Comparison of ENCODE assay signal across 25 cellular contexts in the genomic region with DNA sequence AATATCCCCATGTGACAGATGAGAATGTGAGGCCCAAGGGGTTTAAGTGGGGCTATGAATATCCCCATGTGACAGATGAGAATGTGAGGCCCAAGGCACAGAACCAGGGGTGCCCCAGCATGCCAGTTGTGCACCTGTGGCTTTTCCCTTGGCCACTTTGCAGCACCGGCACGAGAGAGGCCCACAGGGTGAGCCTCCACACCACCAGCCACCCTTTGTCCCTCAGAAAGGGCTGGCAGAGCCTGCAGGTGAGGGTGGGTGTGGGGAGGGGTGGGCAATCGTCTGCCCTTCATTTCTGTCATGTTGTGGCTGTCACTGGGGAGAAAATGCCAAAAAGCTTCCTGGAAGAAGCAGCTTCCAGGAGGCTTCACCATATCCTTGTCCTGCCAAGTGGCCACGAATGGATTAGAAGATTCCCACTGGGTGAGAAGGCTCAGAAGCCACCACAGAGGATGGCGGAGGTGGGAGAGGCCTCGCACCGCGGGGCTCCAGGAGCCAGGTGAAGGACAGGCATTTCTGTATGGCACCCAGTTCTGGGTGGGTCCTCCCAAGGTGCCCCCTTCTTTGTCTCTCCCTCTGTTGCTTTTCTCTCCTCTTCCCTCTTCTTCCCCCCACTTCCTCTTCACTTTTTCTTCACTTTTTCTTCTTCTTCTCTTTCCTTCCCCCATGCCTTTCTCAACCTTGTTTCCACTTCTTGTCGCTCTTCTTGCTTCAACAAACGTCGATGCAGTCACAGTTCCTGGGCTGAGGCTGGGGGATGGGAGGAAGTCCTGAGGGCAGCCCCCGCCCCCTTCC. TPM values are rescaled to one million over a fixed set of nuclear protein-coding genes. Genes with fewer than 3 reads are reported as not detected.
A peak's percentile ranks its signal among the peaks of the same experiment; 100 is the strongest.
DNase-seq lines count a peak whose midpoint lies in the region; ATAC-seq, FAIRE-seq and TF ChIP-seq lines count a peak whose summit lies in the region.
"Had no signal": no experiment of that assay in that cellular context is flagged by ENCODE, and none has a peak within 500 bp of the region (broad histone marks: within the 10 kb centered on the region; RNA-seq: fewer than 3 reads in every experiment).

No MANE protein-coding gene starts in this region.

- H3K14ac ChIP-seq in H1 (ENCODE audit: insufficient read length) (no peak overlapping the region), neuronal stem cell (ENCODE audit: low read length) (no peak overlapping the region)

- no peak for TF ChIP-seq EP300 in H1 (IDR thresholded peaks at IDR 0.05; ENCODE audit: borderline replicate concordance in 1 of 2, low read depth in 2 of 2, low read length in 2 of 2)

- H3K18ac ChIP-seq in H1 (ENCODE audit: extremely low read depth, low read length) (peak overlapping the region; percentile 19; the same call in 1 of the 2 replicates), neuronal stem cell (ENCODE audit: low read length) (peak overlapping the region; percentile 49)

- H3K4me1 Mint-ChIP-seq in natural killer cell treated with Interleukin-12 subunit alpha and Interleukin-12 subunit beta and Interleukin-15 and Interleukin-18, amount 100 ng/mL, for 72 hours (ENCODE audit: low read depth in 2 of 2), result no peaks in the 10 kb centered on the region
- no peaks in the 10 kb centered on the region for H3K4me1 Mint-ChIP-seq in natural killer cell
- H3K4me1 Mint-ChIP-seq: activated CD4-positive, alpha-beta T cell treated with anti-CD3 and anti-CD28 coated beads, Interleukin-2, amount 10 ng/mL, durations not matched to agents 24 days and 14 days had no signal

- no peak overlapping the region for H2BK15ac ChIP-seq in H1 (ENCODE audit: low read length)
- H2BK15ac ChIP-seq in neuronal stem cell (ENCODE audit: low read length), result no peak overlapping the region

- CTCF ChIA-PET in H1 (lab: Charles Lee; ENCODE audit: partially characterized antibody), result interaction anchor here (1.3 to 2.5 kb wide), 8 partner anchors 8 to 112 kb away, joined by 4 to 15 read pairs (median 6); a partner anchor contains a TSS

- H3K23me2 ChIP-seq in H1 (ENCODE audit: low read depth, low read length), result peaks cover 13% of the 10 kb centered on the region; the same call in 1 of the 2 replicates

- H3K79me1 ChIP-seq in H1 (ENCODE audit: low read depth, low read length) (no peaks in the 10 kb centered on the region), neuronal stem cell (ENCODE audit: low read depth, low read length) (peaks cover 3% of the 10 kb centered on the region)

- no peak for ATAC-seq in natural killer cell treated with Interleukin-12 subunit alpha and Interleukin-12 subunit beta and Interleukin-15 and Interleukin-18, amount 100 ng/mL, for 72 hours
- ATAC-seq in natural killer cell (no peak), GM18505 (IDR thresholded peaks at IDR 0.05; ENCODE audit: unreplicated experiment) (no peak), GM19467 (IDR thresholded peaks at IDR 0.05; ENCODE audit: unreplicated experiment) (no peak)

- no peak for TF ChIP-seq POLR2A in H1 (IDR thresholded peaks at IDR 0.05; ENCODE audit: control extremely low read depth in 1 of 2, low read depth in 2 of 2, low read length in 2 of 2)
- no peak for TF ChIP-seq POLR2A in GM18505 (IDR thresholded peaks at IDR 0.05; ENCODE audit: borderline replicate concordance, extremely low read depth, insufficient read depth, insufficient read length)

- H3K9me3 ChIP-seq in H1 (ENCODE audit: insufficient read depth in 2 of 2, low read depth in 1 of 2, low read length in 1 of 2) (no peaks in the 10 kb centered on the region), neuronal stem cell (replicated peaks in 1 of 2; ENCODE audit: control insufficient read depth in 2 of 2, insufficient read depth in 1 of 2, low read depth in 1 of 2, low read length in 2 of 2) (peaks cover 0 to 2% of the 10 kb centered on the region in 2 donors), colonic mucosa (no peaks in the 10 kb centered on the region)
- H3K9me3 ChIP-seq: adrenal gland, esophagus squamous epithelium, thoracic aorta had no signal

- 0 out of 2 replicates have a peak overlapping the region, but pooled peaks have one; percentile 80 for H2BK20ac ChIP-seq in H1 (ENCODE audit: low read length)

- H3K27ac ChIP-seq in H1 (ENCODE audit: low read depth, low read length) (no peak overlapping the region), neuronal stem cell (replicated peaks; ENCODE audit: low read length) (no peak overlapping the region), colonic mucosa (no peak overlapping the region)
- H3K27ac ChIP-seq: adrenal gland, esophagus squamous epithelium, thoracic aorta had no signal

- H3K4me3 ChIP-seq in H1 (ENCODE audit: extremely low read depth in 1 of 4, insufficient read depth in 2 of 4, low read depth in 3 of 4, low read length in 4 of 4) (peak overlapping the region in 2 of 4 experiments; percentile 24 to 56; a peak in 4 of 8 replicates), neuronal stem cell (ENCODE audit: low read length in 2 of 2) (no peak overlapping the region), colonic mucosa (no peak overlapping the region)
- H3K4me3 ChIP-seq: adrenal gland, esophagus squamous epithelium, lung, thoracic aorta had no signal

- POLR2A ChIA-PET in H1 (lab: Charles Lee; ENCODE audit: partially characterized antibody), result interaction anchor here (1.2 to 2.5 kb wide), 3 partner anchors 12 to 28 kb away, joined by 3 to 7 read pairs (median 4); no protein-coding TSS in a partner anchor

- H2AK5ac ChIP-seq in H1 (ENCODE audit: low read depth, low read length) (0 out of 2 replicates have a peak overlapping the region, but pooled peaks have one; percentile 24), neuronal stem cell (ENCODE audit: low read depth, low read length) (no peak overlapping the region)

- no peak overlapping the region for H3K27ac Mint-ChIP-seq in natural killer cell treated with Interleukin-12 subunit alpha and Interleukin-12 subunit beta and Interleukin-15 and Interleukin-18, amount 100 ng/mL, for 72 hours
- no peak overlapping the region for H3K27ac Mint-ChIP-seq in natural killer cell
- H3K27ac Mint-ChIP-seq: activated CD4-positive, alpha-beta T cell treated with anti-CD3 and anti-CD28 coated beads, Interleukin-2, amount 10 ng/mL, durations not matched to agents 24 days and 14 days; activated T-cell treated with anti-CD3 and anti-CD28 coated beads, Interleukin-2, amount 50 U/mL, for 72 hours; T-helper 1 cell treated with Interleukin-12 subunit alpha and Interleukin-12 subunit beta and Interleukin-4 antibody, amounts not matched to agents 30 μg/mL and 1 μg/mL, for 36 hours had no signal

- H3K23ac ChIP-seq in H1 (ENCODE audit: insufficient read length), result no peak overlapping the region
- H3K23ac ChIP-seq in neuronal stem cell (ENCODE audit: low read depth, low read length, poor library complexity), result no peak overlapping the region

- peaks cover 1 to 6% of the 10 kb centered on the region in 2 experiments for H4K20me1 ChIP-seq in H1 (replicated peaks in 1 of 2; ENCODE audit: control insufficient read depth in 1 of 2, insufficient read depth in 2 of 2, low read length in 2 of 2)

- H3K36me3 ChIP-seq in H1 (ENCODE audit: control insufficient read depth in 2 of 4, insufficient read depth in 4 of 4, low read length in 3 of 4), result no peaks in the 10 kb centered on the region
- no peaks in the 10 kb centered on the region for H3K36me3 ChIP-seq in neuronal stem cell (replicated peaks in 1 of 2; ENCODE audit: control insufficient read depth in 2 of 2, insufficient read depth in 2 of 2, low read length in 2 of 2)
- H3K36me3 ChIP-seq in colonic mucosa, result no peaks in the 10 kb centered on the region
- H3K36me3 ChIP-seq: adrenal gland, esophagus squamous epithelium, thoracic aorta had no signal

- peak; percentile 44 for DNase-seq in natural killer cell treated with Interleukin-12 subunit alpha and Interleukin-12 subunit beta and Interleukin-15 and Interleukin-18, amount 100 ng/mL, for 72 hours (ENCODE audit: low spot score)
- DNase-seq in natural killer cell (no peak), H1 (ENCODE audit: low read depth in 1 of 2, low spot score in 2 of 2) (no peak), neuronal stem cell (ENCODE audit: low spot score) (no peak), colonic mucosa (no peak), NCI-H82 (lab: John Stamatoyannopoulos, UW) (no peak)
- DNase-seq: AML-193, DMS153, esophagus squamous epithelium, NCI-H1694 treated with DMSO at 0.1 percent for 48 hours, occipital lobe had no signal

- H3K4me3 Mint-ChIP-seq in natural killer cell treated with Interleukin-12 subunit alpha and Interleukin-12 subunit beta and Interleukin-15 and Interleukin-18, amount 100 ng/mL, for 72 hours, result no peak overlapping the region
- no peak overlapping the region for H3K4me3 Mint-ChIP-seq in natural killer cell
- H3K4me3 Mint-ChIP-seq: activated CD4-positive, alpha-beta T cell treated with anti-CD3 and anti-CD28 coated beads, Interleukin-2, amount 10 ng/mL, durations not matched to agents 24 days and 14 days; activated T-cell treated with anti-CD3 and anti-CD28 coated beads, Interleukin-2, amount 50 U/mL, for 72 hours; T-helper 1 cell treated with Interleukin-12 subunit alpha and Interleukin-12 subunit beta and Interleukin-4 antibody, amounts not matched to agents 30 μg/mL and 1 μg/mL, for 36 hours had no signal

- no peak overlapping the region for H2BK5ac ChIP-seq in H1 (ENCODE audit: low read depth, low read length)
- no peak overlapping the region for H2BK5ac ChIP-seq in neuronal stem cell (ENCODE audit: low read length)

- H2BK120ac ChIP-seq in H1 (replicated peaks; ENCODE audit: low read depth, low read length) (no peak overlapping the region), neuronal stem cell (ENCODE audit: low read depth, low read length) (no peak overlapping the region)

- no peak for FAIRE-seq in H1 (lab: Jason Lieb, UNC)
- FAIRE-seq: A204.1, colon, frontal cortex, keratinocyte had no signal

- H2BK12ac ChIP-seq in H1 (ENCODE audit: low read depth, low read length) (peak overlapping the region; percentile 50; the same call in 1 of the 2 replicates), neuronal stem cell (ENCODE audit: low read length) (no peak overlapping the region)

- no peak overlapping the region for H2AFZ ChIP-seq in H1 (ENCODE audit: low read length)
- H2AFZ ChIP-seq in neuronal stem cell (ENCODE audit: low read length), result no peak overlapping the region

- peaks cover 3 to 16% (median 15%) of the 10 kb centered on the region in 4 experiments for H3K27me3 ChIP-seq in H1 (replicated peaks in 1 of 4; ENCODE audit: control insufficient read depth in 3 of 4, extremely low read depth in 1 of 4, insufficient read depth in 3 of 4, low read length in 3 of 4)
- H3K27me3 ChIP-seq in neuronal stem cell (ENCODE audit: control insufficient read depth in 3 of 3, insufficient read depth in 3 of 3, low read depth in 1 of 3, low read length in 3 of 3), result peaks cover 3 to 33% (median 15%) of the 10 kb centered on the region in 3 experiments
- H3K27me3 ChIP-seq in colonic mucosa, result no peaks in the 10 kb centered on the region

- intact Hi-C loops in natural killer cell (cut with micrococcal nuclease), result no loop called here
- intact Hi-C loops in colonic mucosa (cut with DNase I), result no loop called here

- H3K9ac ChIP-seq in H1 (replicated peaks in 1 of 4; ENCODE audit: extremely low read depth in 1 of 4, low read depth in 3 of 4, low read length in 3 of 4) (no peak overlapping the region; a peak in 1 of 7 replicates), neuronal stem cell (ENCODE audit: low read depth, low read length, poor library complexity) (no peak overlapping the region), colonic mucosa (ENCODE audit: low read depth in 2 of 2, low read length in 2 of 2) (no peak overlapping the region)

- H3K4me2 ChIP-seq in H1 (ENCODE audit: insufficient read depth in 1 of 2, low read depth in 2 of 2, low read length in 2 of 2) (peak overlapping the region; percentile 69 to 91), neuronal stem cell (ENCODE audit: insufficient read depth, low read length, poor library complexity, severe bottlenecking) (no peak overlapping the region)

- H4K91ac ChIP-seq in H1 (replicated peaks; ENCODE audit: insufficient read length, low read length) (no peak overlapping the region), neuronal stem cell (ENCODE audit: low read depth, low read length, poor library complexity) (no peak overlapping the region)

- H3K4ac ChIP-seq in H1 (replicated peaks; ENCODE audit: insufficient read length, low read depth, low read length) (no peak overlapping the region), neuronal stem cell (ENCODE audit: low read length) (no peak overlapping the region)

- H3K56ac ChIP-seq in H1 (replicated peaks; ENCODE audit: insufficient read length, low read depth, low read length), result no peak overlapping the region

- H3K79me2 ChIP-seq in H1 (ENCODE audit: control insufficient read depth in 1 of 2, insufficient read depth in 2 of 2, low read length in 2 of 2), result no peaks in the 10 kb centered on the region

- H3K4me1 ChIP-seq in H1 (replicated peaks in 1 of 4; ENCODE audit: control insufficient read depth in 3 of 4, insufficient read depth in 4 of 4, low read length in 3 of 4), result peaks cover 0 to 25% (median 13%) of the 10 kb centered on the region in 4 experiments; a peak in 6 of 7 replicates
- H3K4me1 ChIP-seq in neuronal stem cell (ENCODE audit: control insufficient read depth in 2 of 2, insufficient read depth in 1 of 2, low read depth in 1 of 2, low read length in 2 of 2), result peaks cover 0 to 10% of the 10 kb centered on the region in 2 donors
- H3K4me1 ChIP-seq in colonic mucosa, result no peaks in the 10 kb centered on the region
- H3K4me1 ChIP-seq: adrenal gland had no signal

- TF ChIP-seq RAD21 in H1 (IDR thresholded peaks at IDR 0.05 in 1 of 2, conservative IDR thresholded peaks at IDR 0.05 in 1 of 2; ENCODE audit: low read depth in 2 of 2, low read length in 2 of 2), result no peak

- H4K8ac ChIP-seq in H1 (ENCODE audit: extremely low read depth, insufficient read depth, low read length), result no peak overlapping the region
- H4K8ac ChIP-seq in neuronal stem cell (ENCODE audit: low read depth, low read length), result no peak overlapping the region

- no peaks in the 10 kb centered on the region for H3K36me3 Mint-ChIP-seq in natural killer cell treated with Interleukin-12 subunit alpha and Interleukin-12 subunit beta and Interleukin-15 and Interleukin-18, amount 100 ng/mL, for 72 hours
- H3K36me3 Mint-ChIP-seq in natural killer cell, result no peaks in the 10 kb centered on the region

- 46% methylated on average over 8 of the region's 12 CpGs; no CpG with 5 or more reads in 1 of the 2 experiments for WGBS in H1 (ENCODE audit: extremely low coverage in 1 of 2, insufficient coverage in 1 of 2, insufficient read length in 1 of 2, insufficient replicate concordance in 2 of 2, low coverage in 1 of 2, low lambda C conversion rate in 2 of 2, missing lambda C conversion rate in 1 of 2), 2 experiments
- WGBS in neuronal stem cell (ENCODE audit: extremely low coverage in 2 of 2, insufficient read length in 2 of 2, insufficient replicate concordance in 1 of 2), 2 donors, result no CpG with 5 or more reads among the region's 12 CpGs

- H3K9me3 Mint-ChIP-seq in natural killer cell treated with Interleukin-12 subunit alpha and Interleukin-12 subunit beta and Interleukin-15 and Interleukin-18, amount 100 ng/mL, for 72 hours, result no peaks in the 10 kb centered on the region
- no peaks in the 10 kb centered on the region for H3K9me3 Mint-ChIP-seq in natural killer cell
- H3K9me3 Mint-ChIP-seq: activated CD4-positive, alpha-beta T cell treated with anti-CD3 and anti-CD28 coated beads, Interleukin-2, amount 10 ng/mL, durations not matched to agents 24 days and 14 days; activated T-cell treated with anti-CD3 and anti-CD28 coated beads, Interleukin-2, amount 50 U/mL, for 72 hours; T-helper 1 cell treated with Interleukin-12 subunit alpha and Interleukin-12 subunit beta and Interleukin-4 antibody, amounts not matched to agents 30 μg/mL and 1 μg/mL, for 36 hours had no signal

- no peak for TF ChIP-seq CTCF in natural killer cell (IDR thresholded peaks at IDR 0.05)
- no peak for TF ChIP-seq CTCF in H1 (IDR thresholded peaks at IDR 0.05; ENCODE audit: control extremely low read depth in 1 of 3, insufficient read depth in 1 of 3, low read depth in 1 of 3, low read length in 3 of 3)
- no peak for TF ChIP-seq CTCF in colonic mucosa (IDR thresholded peaks at IDR 0.05)

- H4K5ac ChIP-seq in H1 (ENCODE audit: insufficient read length, low read depth, low read length), result no peak overlapping the region

- H3K27me3 Mint-ChIP-seq in natural killer cell treated with Interleukin-12 subunit alpha and Interleukin-12 subunit beta and Interleukin-15 and Interleukin-18, amount 100 ng/mL, for 72 hours, result peaks cover 24 to 27% of the 10 kb centered on the region in 2 donors
- H3K27me3 Mint-ChIP-seq in natural killer cell (ENCODE audit: low read depth in 2 of 2), result peaks cover 6 to 16% of the 10 kb centered on the region in 2 donors
- H3K27me3 Mint-ChIP-seq: activated CD4-positive, alpha-beta T cell treated with anti-CD3 and anti-CD28 coated beads, Interleukin-2, amount 10 ng/mL, durations not matched to agents 24 days and 14 days had no signal

RNA-seq across cellular contexts. Expression of a gene that starts 0.5 kb away (rescaled TPM):
- total RNA-seq in natural killer cell treated with Interleukin-12 subunit alpha and Interleukin-12 subunit beta and Interleukin-15 and Interleukin-18, amount 100 ng/mL, for 72 hours, result not detected
- total RNA-seq in natural killer cell (not detected), colonic mucosa (not detected)
- 3.0 and 3.3 TPM in 2 replicates for total RNA-seq in H1 (2021; fragmentation: NEBNext Ultra II Directional; extraction: Animal tissue kit (Norgen Biotek cat#: 25700))
- 1.0 and 2.2 TPM in 2 replicates for polyA plus RNA-seq in H1 (2011; rRNA removed)
- 1.6 TPM for polyA plus RNA-seq in H1 (2011; cell fraction: cytosol; rRNA removed)
- 10.5 TPM for polyA plus RNA-seq in H1 (2011; cell fraction: nucleus; rRNA removed)
- 1.7 to 2.0 TPM (median 1.9 TPM) in 4 replicates for polyA plus RNA-seq in H1 (2012, experiment 1 of 2)
- polyA plus RNA-seq in H1 (2012, experiment 2 of 2), result 0.84 TPM
- polyA plus RNA-seq in H1 (2013, experiment 1 of 2), result 0.75 TPM
- polyA plus RNA-seq in H1 (2013, experiment 2 of 2), result 0.68 TPM
- polyA minus RNA-seq in H1 (2011; rRNA and poly(A)+ RNA removed), result 1.8 and 3.0 TPM in 2 replicates
- 0.59 TPM for polyA minus RNA-seq in H1 (2011; cell fraction: cytosol; rRNA and poly(A)+ RNA removed)
- 8.6 TPM for polyA minus RNA-seq in H1 (2011; cell fraction: nucleus; rRNA and poly(A)+ RNA removed)
- polyA plus RNA-seq in neuronal stem cell (2013, experiment 1 of 2), result 0.22 TPM
- polyA plus RNA-seq in neuronal stem cell (2013, experiment 2 of 2), result 0.15 TPM
- total RNA-seq: activated CD4-positive, alpha-beta T cell treated with anti-CD3 and anti-CD28 coated beads, Interleukin-2, amount 10 ng/mL, durations not matched to agents 24 days and 14 days; activated T-cell treated with anti-CD3 and anti-CD28 coated beads, Interleukin-2, amount 50 U/mL, for 72 hours; G401; occipital lobe; RPMI7951; thoracic aorta had no signal
- polyA plus RNA-seq: keratinocyte had no signal

RNA-seq across cellular contexts. Expression of a gene that starts 12.8 kb away (rescaled TPM):
- not detected for total RNA-seq in natural killer cell treated with Interleukin-12 subunit alpha and Interleukin-12 subunit beta and Interleukin-15 and Interleukin-18, amount 100 ng/mL, for 72 hours
- total RNA-seq in natural killer cell (not detected), colonic mucosa (1 to 10 TPM; 1.2 to 1.5 TPM)
- total RNA-seq in H1 (2021; fragmentation: NEBNext Ultra II Directional; extraction: Animal tissue kit (Norgen Biotek cat#: 25700)), result 28.8 and 31.5 TPM in 2 replicates
- 40.7 and 67.4 TPM in 2 replicates for polyA plus RNA-seq in H1 (2011; rRNA removed)
- 38.3 TPM for polyA plus RNA-seq in H1 (2011; cell fraction: cytosol; rRNA removed)
- polyA plus RNA-seq in H1 (2011; cell fraction: nucleus; rRNA removed), result 98.5 TPM
- 29.4 to 44.2 TPM (median 42.1 TPM) in 4 replicates for polyA plus RNA-seq in H1 (2012, experiment 1 of 2)
- 35.2 TPM for polyA plus RNA-seq in H1 (2012, experiment 2 of 2)
- 26.2 TPM for polyA plus RNA-seq in H1 (2013, experiment 1 of 2)
- polyA plus RNA-seq in H1 (2013, experiment 2 of 2), result 24.4 TPM
- 12.0 and 13.2 TPM in 2 replicates for polyA minus RNA-seq in H1 (2011; rRNA and poly(A)+ RNA removed)
- polyA minus RNA-seq in H1 (2011; cell fraction: cytosol; rRNA and poly(A)+ RNA removed), result 20.3 TPM
- polyA minus RNA-seq in H1 (2011; cell fraction: nucleus; rRNA and poly(A)+ RNA removed), result 32.0 TPM
- 6.7 TPM for polyA plus RNA-seq in neuronal stem cell (2013, experiment 1 of 2)
- 6.7 TPM for polyA plus RNA-seq in neuronal stem cell (2013, experiment 2 of 2)
- total RNA-seq: activated CD4-positive, alpha-beta T cell treated with anti-CD3 and anti-CD28 coated beads, Interleukin-2, amount 10 ng/mL, durations not matched to agents 24 days and 14 days; activated T-cell treated with anti-CD3 and anti-CD28 coated beads, Interleukin-2, amount 50 U/mL, for 72 hours; G401 had no signal
- polyA plus RNA-seq: keratinocyte had no signal

Comparison
In these comparisons a context has a peak if more than half of its experiments do, and no peak if none do; other contexts are left out.
1. RNA of a gene that starts 12.8 kb away (total RNA-seq): 28.8 to 31.5 TPM in H1; 1.2 to 1.5 TPM in colonic mucosa, not detected in natural killer cell treated with Interleukin-12 subunit alpha and Interleukin-12 subunit beta and Interleukin-15 and Interleukin-18, amount 100 ng/mL, for 72 hours and not detected in natural killer cell; every median in the first group is over 10 times any median in the second.